In the genomic region with DNA sequence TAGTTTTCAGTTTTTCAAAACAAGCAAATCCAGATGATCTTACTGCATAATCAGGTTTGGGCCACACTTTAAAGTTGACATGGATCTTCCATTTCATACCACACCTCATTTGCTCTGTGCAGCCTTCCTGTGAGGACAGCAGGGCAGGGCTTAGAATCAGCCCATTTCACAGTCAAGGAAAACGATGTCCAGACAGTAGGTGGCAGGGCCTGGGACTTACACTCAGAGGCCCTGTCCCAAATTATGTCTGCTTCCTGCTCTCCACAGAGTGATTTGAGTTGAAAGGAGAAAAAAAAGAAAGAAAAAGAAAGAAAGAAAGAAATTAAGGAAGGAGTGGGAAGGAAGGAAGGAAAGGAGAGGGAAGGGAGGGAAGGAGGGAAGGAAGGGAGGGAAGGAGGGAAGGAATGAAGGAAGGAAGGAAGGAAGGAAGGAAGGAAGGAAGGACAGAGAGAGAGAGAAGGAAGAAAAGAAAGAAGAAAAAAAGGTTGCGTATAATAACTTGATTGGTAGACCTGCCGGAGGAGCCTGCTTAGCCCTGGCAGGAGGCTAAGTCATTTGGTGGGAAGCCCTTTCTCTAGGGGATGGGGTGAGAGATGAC, we compare ENCODE assay signal across 1 cellular context.
TF ChIP-seq lines count a peak whose summit lies in the region.

No MANE protein-coding gene starts in this region.

TF ChIP-seq in GM23338, 12 proteins besides CTCF, POLR2A, EP300 and RAD21:
- TF ChIP-seq, protein P1, sequence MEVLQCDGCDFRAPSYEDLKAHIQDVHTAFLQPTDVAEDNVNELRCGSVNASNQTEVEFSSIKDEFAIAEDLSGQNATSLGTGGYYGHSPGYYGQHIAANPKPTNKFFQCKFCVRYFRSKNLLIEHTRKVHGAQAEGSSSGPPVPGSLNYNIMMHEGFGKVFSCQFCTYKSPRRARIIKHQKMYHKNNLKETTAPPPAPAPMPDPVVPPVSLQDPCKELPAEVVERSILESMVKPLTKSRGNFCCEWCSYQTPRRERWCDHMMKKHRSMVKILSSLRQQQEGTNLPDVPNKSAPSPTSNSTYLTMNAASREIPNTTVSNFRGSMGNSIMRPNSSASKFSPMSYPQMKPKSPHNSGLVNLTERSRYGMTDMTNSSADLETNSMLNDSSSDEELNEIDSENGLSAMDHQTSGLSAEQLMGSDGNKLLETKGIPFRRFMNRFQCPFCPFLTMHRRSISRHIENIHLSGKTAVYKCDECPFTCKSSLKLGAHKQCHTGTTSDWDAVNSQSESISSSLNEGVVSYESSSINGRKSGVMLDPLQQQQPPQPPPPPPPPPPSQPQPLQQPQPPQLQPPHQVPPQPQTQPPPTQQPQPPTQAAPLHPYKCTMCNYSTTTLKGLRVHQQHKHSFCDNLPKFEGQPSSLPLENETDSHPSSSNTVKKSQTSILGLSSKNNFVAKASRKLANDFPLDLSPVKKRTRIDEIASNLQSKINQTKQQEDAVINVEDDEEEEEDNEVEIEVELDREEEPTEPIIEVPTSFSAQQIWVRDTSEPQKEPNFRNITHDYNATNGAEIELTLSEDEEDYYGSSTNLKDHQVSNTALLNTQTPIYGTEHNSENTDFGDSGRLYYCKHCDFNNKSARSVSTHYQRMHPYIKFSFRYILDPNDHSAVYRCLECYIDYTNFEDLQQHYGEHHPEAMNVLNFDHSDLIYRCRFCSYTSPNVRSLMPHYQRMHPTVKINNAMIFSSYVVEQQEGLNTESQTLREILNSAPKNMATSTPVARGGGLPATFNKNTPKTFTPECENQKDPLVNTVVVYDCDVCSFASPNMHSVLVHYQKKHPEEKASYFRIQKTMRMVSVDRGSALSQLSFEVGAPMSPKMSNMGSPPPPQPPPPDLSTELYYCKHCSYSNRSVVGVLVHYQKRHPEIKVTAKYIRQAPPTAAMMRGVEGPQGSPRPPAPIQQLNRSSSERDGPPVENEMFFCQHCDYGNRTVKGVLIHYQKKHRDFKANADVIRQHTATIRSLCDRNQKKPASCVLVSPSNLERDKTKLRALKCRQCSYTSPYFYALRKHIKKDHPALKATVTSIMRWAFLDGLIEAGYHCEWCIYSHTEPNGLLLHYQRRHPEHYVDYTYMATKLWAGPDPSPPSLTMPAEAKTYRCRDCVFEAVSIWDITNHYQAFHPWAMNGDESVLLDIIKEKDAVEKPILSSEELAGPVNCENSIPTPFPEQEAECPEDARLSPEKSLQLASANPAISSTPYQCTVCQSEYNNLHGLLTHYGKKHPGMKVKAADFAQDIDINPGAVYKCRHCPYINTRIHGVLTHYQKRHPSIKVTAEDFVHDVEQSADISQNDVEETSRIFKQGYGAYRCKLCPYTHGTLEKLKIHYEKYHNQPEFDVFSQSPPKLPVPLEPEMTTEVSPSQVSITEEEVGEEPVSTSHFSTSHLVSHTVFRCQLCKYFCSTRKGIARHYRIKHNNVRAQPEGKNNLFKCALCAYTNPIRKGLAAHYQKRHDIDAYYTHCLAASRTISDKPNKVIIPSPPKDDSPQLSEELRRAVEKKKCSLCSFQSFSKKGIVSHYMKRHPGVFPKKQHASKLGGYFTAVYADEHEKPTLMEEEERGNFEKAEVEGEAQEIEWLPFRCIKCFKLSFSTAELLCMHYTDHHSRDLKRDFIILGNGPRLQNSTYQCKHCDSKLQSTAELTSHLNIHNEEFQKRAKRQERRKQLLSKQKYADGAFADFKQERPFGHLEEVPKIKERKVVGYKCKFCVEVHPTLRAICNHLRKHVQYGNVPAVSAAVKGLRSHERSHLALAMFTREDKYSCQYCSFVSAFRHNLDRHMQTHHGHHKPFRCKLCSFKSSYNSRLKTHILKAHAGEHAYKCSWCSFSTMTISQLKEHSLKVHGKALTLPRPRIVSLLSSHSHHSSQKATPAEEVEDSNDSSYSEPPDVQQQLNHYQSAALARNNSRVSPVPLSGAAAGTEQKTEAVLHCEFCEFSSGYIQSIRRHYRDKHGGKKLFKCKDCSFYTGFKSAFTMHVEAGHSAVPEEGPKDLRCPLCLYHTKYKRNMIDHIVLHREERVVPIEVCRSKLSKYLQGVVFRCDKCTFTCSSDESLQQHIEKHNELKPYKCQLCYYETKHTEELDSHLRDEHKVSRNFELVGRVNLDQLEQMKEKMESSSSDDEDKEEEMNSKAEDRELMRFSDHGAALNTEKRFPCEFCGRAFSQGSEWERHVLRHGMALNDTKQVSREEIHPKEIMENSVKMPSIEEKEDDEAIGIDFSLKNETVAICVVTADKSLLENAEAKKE (CRISPR knock-in tag; IDR thresholded peaks at IDR 0.05), result no peak
- TF ChIP-seq EZH2 (IDR thresholded peaks at IDR 0.05; ENCODE audit: low read depth, unreplicated experiment), result no peak
- no peak for TF ChIP-seq NANOG (IDR thresholded peaks at IDR 0.05; ENCODE audit: borderline replicate concordance)
- no peak for TF ChIP-seq POLR2AphosphoS5 (IDR thresholded peaks at IDR 0.05; ENCODE audit: low read depth)
- no peak for TF ChIP-seq ZNF331 (CRISPR knock-in tag; IDR thresholded peaks at IDR 0.05; ENCODE audit: low read depth)
- TF ChIP-seq ZNF114 (CRISPR knock-in tag; IDR thresholded peaks at IDR 0.05), result no peak
- TF ChIP-seq, protein P2, sequence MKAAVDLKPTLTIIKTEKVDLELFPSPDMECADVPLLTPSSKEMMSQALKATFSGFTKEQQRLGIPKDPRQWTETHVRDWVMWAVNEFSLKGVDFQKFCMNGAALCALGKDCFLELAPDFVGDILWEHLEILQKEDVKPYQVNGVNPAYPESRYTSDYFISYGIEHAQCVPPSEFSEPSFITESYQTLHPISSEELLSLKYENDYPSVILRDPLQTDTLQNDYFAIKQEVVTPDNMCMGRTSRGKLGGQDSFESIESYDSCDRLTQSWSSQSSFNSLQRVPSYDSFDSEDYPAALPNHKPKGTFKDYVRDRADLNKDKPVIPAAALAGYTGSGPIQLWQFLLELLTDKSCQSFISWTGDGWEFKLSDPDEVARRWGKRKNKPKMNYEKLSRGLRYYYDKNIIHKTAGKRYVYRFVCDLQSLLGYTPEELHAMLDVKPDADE (IDR thresholded peaks at IDR 0.05), result no peak
- TF ChIP-seq JUNB (IDR thresholded peaks at IDR 0.05; ENCODE audit: unreplicated experiment), result no peak
- no peak for TF ChIP-seq EZH2phosphoT487 (IDR thresholded peaks at IDR 0.05; ENCODE audit: unreplicated experiment)
- TF ChIP-seq CREB1 (CRISPR knock-in tag; IDR thresholded peaks at IDR 0.05; ENCODE audit: low read depth), result no peak
- TF ChIP-seq, protein P3, sequence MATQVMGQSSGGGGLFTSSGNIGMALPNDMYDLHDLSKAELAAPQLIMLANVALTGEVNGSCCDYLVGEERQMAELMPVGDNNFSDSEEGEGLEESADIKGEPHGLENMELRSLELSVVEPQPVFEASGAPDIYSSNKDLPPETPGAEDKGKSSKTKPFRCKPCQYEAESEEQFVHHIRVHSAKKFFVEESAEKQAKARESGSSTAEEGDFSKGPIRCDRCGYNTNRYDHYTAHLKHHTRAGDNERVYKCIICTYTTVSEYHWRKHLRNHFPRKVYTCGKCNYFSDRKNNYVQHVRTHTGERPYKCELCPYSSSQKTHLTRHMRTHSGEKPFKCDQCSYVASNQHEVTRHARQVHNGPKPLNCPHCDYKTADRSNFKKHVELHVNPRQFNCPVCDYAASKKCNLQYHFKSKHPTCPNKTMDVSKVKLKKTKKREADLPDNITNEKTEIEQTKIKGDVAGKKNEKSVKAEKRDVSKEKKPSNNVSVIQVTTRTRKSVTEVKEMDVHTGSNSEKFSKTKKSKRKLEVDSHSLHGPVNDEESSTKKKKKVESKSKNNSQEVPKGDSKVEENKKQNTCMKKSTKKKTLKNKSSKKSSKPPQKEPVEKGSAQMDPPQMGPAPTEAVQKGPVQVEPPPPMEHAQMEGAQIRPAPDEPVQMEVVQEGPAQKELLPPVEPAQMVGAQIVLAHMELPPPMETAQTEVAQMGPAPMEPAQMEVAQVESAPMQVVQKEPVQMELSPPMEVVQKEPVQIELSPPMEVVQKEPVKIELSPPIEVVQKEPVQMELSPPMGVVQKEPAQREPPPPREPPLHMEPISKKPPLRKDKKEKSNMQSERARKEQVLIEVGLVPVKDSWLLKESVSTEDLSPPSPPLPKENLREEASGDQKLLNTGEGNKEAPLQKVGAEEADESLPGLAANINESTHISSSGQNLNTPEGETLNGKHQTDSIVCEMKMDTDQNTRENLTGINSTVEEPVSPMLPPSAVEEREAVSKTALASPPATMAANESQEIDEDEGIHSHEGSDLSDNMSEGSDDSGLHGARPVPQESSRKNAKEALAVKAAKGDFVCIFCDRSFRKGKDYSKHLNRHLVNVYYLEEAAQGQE (IDR thresholded peaks at IDR 0.05; ENCODE audit: unreplicated experiment), result no peak
- no peak for TF ChIP-seq STAT1 (IDR thresholded peaks at IDR 0.05; ENCODE audit: unreplicated experiment)
TF ChIP-seq in GM23338: peak in this region for 0.
